In genomic region chr1:169119405-169119804, GRCh38 we compare ENCODE assay signal across 17 cellular contexts. TPM values are rescaled to one million over a fixed set of nuclear protein-coding genes. Genes with fewer than 3 reads are reported as not detected.
DNase-seq lines count a peak whose midpoint lies in the region; ATAC-seq, FAIRE-seq and TF ChIP-seq lines count a peak whose summit lies in the region.
"Had no signal": no experiment of that assay in that cellular context is flagged by ENCODE, and none has a peak within 500 bp of the region (broad histone marks: within the 10 kb centered on the region; RNA-seq: fewer than 3 reads in every experiment).

No MANE protein-coding gene starts in this region.

- H3K27ac ChIP-seq in breast epithelium (peak overlapping the region in 1 of 2 donors; percentile 20), K562 (ENCODE audit: extremely low read depth, low read depth, low read length) (no peak overlapping the region), kidney (ENCODE audit: low read depth in 2 of 2, low read length in 2 of 2) (peak overlapping the region in 1 of 2 donors; percentile 0)
- H3K27ac ChIP-seq: adrenal gland, thoracic aorta had no signal

- no peaks in the 10 kb centered on the region for H3K79me2 ChIP-seq in K562 (ENCODE audit: control insufficient read depth, insufficient read depth, low read length)

- TF ChIP-seq EP300 in K562 (IDR thresholded peaks at IDR 0.05; ENCODE audit: low read length): no peak

- no peak overlapping the region for H3K4me3 ChIP-seq in breast epithelium
- H3K4me3 ChIP-seq in K562: no peak overlapping the region
- peak overlapping the region; percentile 42 to 54 for H3K4me3 ChIP-seq in kidney (ENCODE audit: low read length in 2 of 2)
- H3K4me3 ChIP-seq: adrenal gland, thoracic aorta had no signal

- no peak for TF ChIP-seq RAD21 in K562 (CRISPR knock-in tag; conservative IDR thresholded peaks at IDR 0.05 in 1 of 2, IDR thresholded peaks at IDR 0.05 in 1 of 2)

- POLR2A ChIA-PET in MCF 10A (lab: Yijun Ruan, JAX) (interaction anchor here (0.8 to 2.6 kb wide), 3 partner anchors 9 to 482 kb away, joined by 4 to 15 read pairs (median 5); no protein-coding TSS in a partner anchor), K562 (lab: Yijun Ruan, JAX) (interaction anchor here (0.6 kb wide), 1 partner anchor 868 kb away, joined by 3 read pairs; no protein-coding TSS in a partner anchor)

- H3K4me1 Mint-ChIP-seq in MCF 10A (ENCODE audit: insufficient read depth, unreplicated experiment): peaks cover 38% of the 10 kb centered on the region
- H3K4me1 Mint-ChIP-seq in type B pancreatic cell (ENCODE audit: unreplicated experiment): peaks cover 57% of the 10 kb centered on the region
- peaks cover 31% of the 10 kb centered on the region for H3K4me1 Mint-ChIP-seq in stimulated activated memory B cell treated with anti-CD40 and anti-IgM and Interleukin-4, amounts not matched to agents 10 μg/mL and 1 μg/mL and 100 μg/mL, for 72 hours
- H3K4me1 Mint-ChIP-seq in activated naive CD4-positive, alpha-beta T cell treated with anti-CD3 and anti-CD28 coated beads, Interleukin-2, amount 10 ng/mL, durations not matched to agents 7 days and 5 days: peaks cover 4% of the 10 kb centered on the region

- H3K9ac ChIP-seq in K562 (ENCODE audit: insufficient read depth in 1 of 2, low read depth in 2 of 2, low read length in 2 of 2) (no peak overlapping the region), kidney (ENCODE audit: low read length in 2 of 2) (peak overlapping the region in 1 of 2 donors; percentile 60)

- H3K36me3 ChIP-seq in breast epithelium (no peaks in the 10 kb centered on the region), K562 (ENCODE audit: control insufficient read depth, insufficient read depth, low read length) (no peaks in the 10 kb centered on the region), kidney (ENCODE audit: control insufficient read depth in 1 of 2, insufficient read depth in 2 of 2, low read length in 2 of 2) (peaks cover 40 to 78% of the 10 kb centered on the region in 2 donors)
- H3K36me3 ChIP-seq: thoracic aorta had no signal

- no peak overlapping the region for H2AFZ ChIP-seq in K562 (ENCODE audit: low read depth, low read length)

- no peak for TF ChIP-seq POLR2A in breast epithelium (IDR thresholded peaks at IDR 0.05)
- no peak for TF ChIP-seq POLR2A in K562 (conservative IDR thresholded peaks at IDR 0.05)

- H3K9me3 ChIP-seq in breast epithelium: no peaks in the 10 kb centered on the region
- H3K9me3 ChIP-seq in K562 (replicated peaks; ENCODE audit: control insufficient read depth, insufficient read depth, low read depth, low read length): no peaks in the 10 kb centered on the region
- no peaks in the 10 kb centered on the region for H3K9me3 ChIP-seq in kidney (ENCODE audit: control insufficient read depth in 1 of 2, low read length in 2 of 2)
- H3K9me3 ChIP-seq: adrenal gland, thoracic aorta had no signal

- H3K9me3 Mint-ChIP-seq in MCF 10A (ENCODE audit: unreplicated experiment) (no peaks in the 10 kb centered on the region), type B pancreatic cell (no peaks in the 10 kb centered on the region)
- no peaks in the 10 kb centered on the region for H3K9me3 Mint-ChIP-seq in stimulated activated memory B cell treated with anti-CD40 and anti-IgM and Interleukin-4, amounts not matched to agents 10 μg/mL and 1 μg/mL and 100 μg/mL, for 72 hours
- no peaks in the 10 kb centered on the region for H3K9me3 Mint-ChIP-seq in activated naive CD4-positive, alpha-beta T cell treated with anti-CD3 and anti-CD28 coated beads, Interleukin-2, amount 10 ng/mL, durations not matched to agents 7 days and 5 days
- H3K9me3 Mint-ChIP-seq: IgD-negative memory B cell had no signal

- H3K36me3 Mint-ChIP-seq in MCF 10A (ENCODE audit: insufficient read depth, unreplicated experiment) (peaks cover 14% of the 10 kb centered on the region), type B pancreatic cell (peaks cover 58% of the 10 kb centered on the region)
- H3K36me3 Mint-ChIP-seq in stimulated activated memory B cell treated with anti-CD40 and anti-IgM and Interleukin-4, amounts not matched to agents 10 μg/mL and 1 μg/mL and 100 μg/mL, for 72 hours: no peaks in the 10 kb centered on the region
- no peaks in the 10 kb centered on the region for H3K36me3 Mint-ChIP-seq in activated naive CD4-positive, alpha-beta T cell treated with anti-CD3 and anti-CD28 coated beads, Interleukin-2, amount 10 ng/mL, durations not matched to agents 7 days and 5 days
- H3K36me3 Mint-ChIP-seq: IgD-negative memory B cell had no signal

- BruUV-seq in MCF 10A (replicated peaks; lab: Mats Ljungman, UMichigan) (no TSS peak), K562 (replicated peaks; lab: Mats Ljungman, UMichigan) (no TSS peak)

- in situ Hi-C loops in K562 (cut with MboI): no loop called here

- peak; percentile 45; the same call in 2 of the 3 replicates for ATAC-seq in K562
- ATAC-seq in stimulated activated memory B cell treated with anti-CD40 and anti-IgM and Interleukin-4, amounts not matched to agents 10 μg/mL and 1 μg/mL and 100 μg/mL, for 72 hours: no peak

- H4K20me1 ChIP-seq in K562 (replicated peaks; ENCODE audit: control insufficient read depth, insufficient read depth, low read length): no peaks in the 10 kb centered on the region

- H3K4me3 Mint-ChIP-seq in MCF 10A (ENCODE audit: unreplicated experiment): no peak overlapping the region
- H3K4me3 Mint-ChIP-seq in type B pancreatic cell: peak overlapping the region; percentile 16
- no peak overlapping the region for H3K4me3 Mint-ChIP-seq in stimulated activated memory B cell treated with anti-CD40 and anti-IgM and Interleukin-4, amounts not matched to agents 10 μg/mL and 1 μg/mL and 100 μg/mL, for 72 hours
- no peak overlapping the region for H3K4me3 Mint-ChIP-seq in activated naive CD4-positive, alpha-beta T cell treated with anti-CD3 and anti-CD28 coated beads, Interleukin-2, amount 10 ng/mL, durations not matched to agents 7 days and 5 days
- H3K4me3 Mint-ChIP-seq: IgD-negative memory B cell had no signal

- no peaks in the 10 kb centered on the region for H3K4me1 ChIP-seq in breast epithelium
- H3K4me1 ChIP-seq in K562 (replicated peaks in 1 of 2; ENCODE audit: control insufficient read depth in 2 of 2, insufficient read depth in 2 of 2, low read length in 2 of 2): peaks cover 0 to 5% of the 10 kb centered on the region in 2 experiments; a peak in 2 of 5 replicates
- peaks cover 37 to 44% of the 10 kb centered on the region in 2 donors for H3K4me1 ChIP-seq in kidney (ENCODE audit: control insufficient read depth in 1 of 2, insufficient read depth in 1 of 2, low read depth in 1 of 2, low read length in 2 of 2)

- DNase-seq in MCF 10A (ENCODE audit: unreplicated experiment): peak; percentile 43
- DNase-seq in breast epithelium (ENCODE audit: low spot score in 2 of 2): no peak
- no peak for DNase-seq in K562 (ENCODE audit: extremely low read depth in 1 of 4, low spot score in 3 of 4)
- DNase-seq in kidney: no peak
- DNase-seq in type B pancreatic cell (ENCODE audit: extremely low spot score, unreplicated experiment): no peak
- no peak for DNase-seq in COLO668 (lab: John Stamatoyannopoulos, UW; ENCODE audit: unreplicated experiment)
- DNase-seq in activated naive CD4-positive, alpha-beta T cell treated with anti-CD3 and anti-CD28 coated beads, Interleukin-2, amount 10 ng/mL, durations not matched to agents 7 days and 5 days: no peak
- DNase-seq: 8988T, adrenal gland, DMS153, GOT3, NCI-H2029 treated with DMSO at 0.1 percent for 48 hours, T1000 had no signal

- TF ChIP-seq CTCF in MCF 10A (IDR thresholded peaks at IDR 0.05; ENCODE audit: unreplicated experiment) (no peak), breast epithelium (IDR thresholded peaks at IDR 0.05) (no peak), K562 (IDR thresholded peaks at IDR 0.05 in 2 of 3, conservative IDR thresholded peaks at IDR 0.05 in 1 of 3; ENCODE audit: insufficient read depth in 2 of 3, low read depth in 1 of 3, low read length in 3 of 3) (no peak), kidney (IDR thresholded peaks at IDR 0.05; ENCODE audit: borderline replicate concordance, extremely low read depth, insufficient read depth) (no peak), type B pancreatic cell (conservative IDR thresholded peaks at IDR 0.05) (no peak)

- no peak overlapping the region for H3K27ac Mint-ChIP-seq in MCF 10A (ENCODE audit: low read depth, unreplicated experiment)
- peak overlapping the region; percentile 40 for H3K27ac Mint-ChIP-seq in type B pancreatic cell
- H3K27ac Mint-ChIP-seq in stimulated activated memory B cell treated with anti-CD40 and anti-IgM and Interleukin-4, amounts not matched to agents 10 μg/mL and 1 μg/mL and 100 μg/mL, for 72 hours: no peak overlapping the region
- H3K27ac Mint-ChIP-seq in activated naive CD4-positive, alpha-beta T cell treated with anti-CD3 and anti-CD28 coated beads, Interleukin-2, amount 10 ng/mL, durations not matched to agents 7 days and 5 days: no peak overlapping the region

- intact Hi-C loops in MCF 10A (cut with micrococcal nuclease): loop anchor here (10.0 kb wide), 1 partner anchor 365 kb away; the partner anchor contains the start of gene SLC19A2
- intact Hi-C loops in breast epithelium (cut with DNase I; ENCODE audit: low total_unique reads): no loop called here
- intact Hi-C loops in K562 (cut with micrococcal nuclease): no loop called here
- intact Hi-C loops in kidney (cut with DNase I): no loop called here

- H3K9me1 ChIP-seq in K562 (ENCODE audit: control insufficient read depth, insufficient read depth, low read length): no peaks in the 10 kb centered on the region

- H3K4me2 ChIP-seq in K562 (ENCODE audit: insufficient read depth, low read length): no peak overlapping the region

- H3K27me3 ChIP-seq in breast epithelium: no peaks in the 10 kb centered on the region
- H3K27me3 ChIP-seq in K562 (ENCODE audit: control insufficient read depth in 2 of 2, insufficient read depth in 2 of 2, low read length in 2 of 2): no peaks in the 10 kb centered on the region
- H3K27me3 ChIP-seq: adrenal gland had no signal

- CTCF ChIA-PET in MCF 10A (lab: Yijun Ruan, JAX): interaction anchor here (0.6 to 2.2 kb wide), 7 partner anchors 9 to 678 kb away, joined by 3 to 13 read pairs (median 3); no protein-coding TSS in a partner anchor
- CTCF ChIA-PET in K562 (lab: Yijun Ruan, JAX; ENCODE audit: low intra/inter-chr PET ratio): no interaction called here
- CTCF ChIA-PET in activated naive CD4-positive, alpha-beta T cell treated with anti-CD3 and anti-CD28 coated beads, Interleukin-2, amount 10 ng/mL, durations not matched to agents 7 days and 5 days (lab: Charles Lee): interaction anchor here (0.9 to 1.2 kb wide), 2 partner anchors 9 to 14 kb away, joined by 3 read pairs; no protein-coding TSS in a partner anchor

- FAIRE-seq in K562 (lab: Jason Lieb, UNC) (peak; percentile 55), kidney (lab: Jason Lieb, UNC) (no peak)
- FAIRE-seq: GM12891 had no signal

- H3K27me3 Mint-ChIP-seq in MCF 10A (ENCODE audit: insufficient read depth, unreplicated experiment) (no peaks in the 10 kb centered on the region), type B pancreatic cell (no peaks in the 10 kb centered on the region)
- peaks cover 24% of the 10 kb centered on the region for H3K27me3 Mint-ChIP-seq in stimulated activated memory B cell treated with anti-CD40 and anti-IgM and Interleukin-4, amounts not matched to agents 10 μg/mL and 1 μg/mL and 100 μg/mL, for 72 hours
- peaks cover 3% of the 10 kb centered on the region for H3K27me3 Mint-ChIP-seq in activated naive CD4-positive, alpha-beta T cell treated with anti-CD3 and anti-CD28 coated beads, Interleukin-2, amount 10 ng/mL, durations not matched to agents 7 days and 5 days

- WGBS in K562 (ENCODE audit: insufficient coverage, low coverage, missing lambda C conversion rate): 23% methylated on average over 5 of the region's 5 CpGs

RNA-seq across cellular contexts. Expression of gene ATP1B1, which starts 12.9 kb away (rescaled TPM):
- total RNA-seq in MCF 10A (2022) (20.0 and 24.4 TPM in 2 replicates), breast epithelium (100 to 1,000 TPM in 1 of 3 donors, 10 to 100 TPM in 2; 21.8 to 173 (median 46.9) TPM), K562 (2014; rRNA removed) (0.98 and 2.5 TPM in 2 replicates), K562 (2014; rRNA removed; fragmentation: Illumina TruSeq; extraction: Trizol) (1.6 and 1.8 TPM in 2 replicates), K562 (2015; rRNA removed; fragmentation: Illumina TruSeq; extraction: Trizol) (1.9 and 2.1 TPM in 2 replicates), K562 (2021) (3.0 TPM in 2 replicates), kidney (686 TPM), type B pancreatic cell (ENCODE audit: low replicate concordance) (237 and 306 TPM in 2 replicates)
- 1.2 and 1.7 TPM in 2 replicates for total RNA-seq in K562 (2011; cell fraction: chromatin; rRNA removed; ENCODE audit: low replicate concordance)
- total RNA-seq in K562 (2011; cell fraction: nucleolus; rRNA removed): 1.3 and 2.3 TPM in 2 replicates
- 2.4 and 2.6 TPM in 2 replicates for total RNA-seq in K562 (2011; cell fraction: nucleoplasm; rRNA removed)
- polyA plus RNA-seq in K562 (2011; rRNA removed) (1.5 and 1.7 TPM in 2 replicates), K562 (2014; fragmentation: Illumina TruSeq; extraction: Trizol) (1.5 and 1.6 TPM in 2 replicates), K562 (2014; fragmentation: Nextera tagmentation; extraction: Ambion mirVana) (1 to 10 TPM in 1 of 2 experiments, under 1 TPM in 1; 0.76 to 1.1 TPM), K562 (2014; rRNA removed) (1.9 and 2.4 TPM in 2 replicates), kidney (ENCODE audit: insufficient read depth, low read depth, low replicate concordance) (1,441 TPM)
- 0.49 and 0.72 TPM in 2 replicates for polyA plus RNA-seq in K562 (2011; cell fraction: cytosol; rRNA removed)
- polyA plus RNA-seq in K562 (2011; cell fraction: nucleus; rRNA removed): 0.43 and 0.45 TPM in 2 replicates
- 2.1 and 3.7 TPM in 2 replicates for polyA plus RNA-seq in K562 (2012)
- 2.3 and 2.8 TPM in 2 replicates for polyA minus RNA-seq in K562 (2011; rRNA and poly(A)+ RNA removed)
- 2.3 and 3.0 TPM in 2 replicates for polyA minus RNA-seq in K562 (2011; cell fraction: cytosol; rRNA and poly(A)+ RNA removed)
- 0.94 and 1.00 TPM in 2 replicates for polyA minus RNA-seq in K562 (2011; cell fraction: nucleus; rRNA and poly(A)+ RNA removed)

Comparison
In these comparisons a context has a peak if more than half of its experiments do, and no peak if none do; other contexts are left out.
1. H3K4me3 ChIP-seq: peak in kidney (2 of 2); none in breast epithelium (0 of 3) and K562 (single experiment).